8 cellular contexts compared by ENCODE assay signal in the genomic region with DNA sequence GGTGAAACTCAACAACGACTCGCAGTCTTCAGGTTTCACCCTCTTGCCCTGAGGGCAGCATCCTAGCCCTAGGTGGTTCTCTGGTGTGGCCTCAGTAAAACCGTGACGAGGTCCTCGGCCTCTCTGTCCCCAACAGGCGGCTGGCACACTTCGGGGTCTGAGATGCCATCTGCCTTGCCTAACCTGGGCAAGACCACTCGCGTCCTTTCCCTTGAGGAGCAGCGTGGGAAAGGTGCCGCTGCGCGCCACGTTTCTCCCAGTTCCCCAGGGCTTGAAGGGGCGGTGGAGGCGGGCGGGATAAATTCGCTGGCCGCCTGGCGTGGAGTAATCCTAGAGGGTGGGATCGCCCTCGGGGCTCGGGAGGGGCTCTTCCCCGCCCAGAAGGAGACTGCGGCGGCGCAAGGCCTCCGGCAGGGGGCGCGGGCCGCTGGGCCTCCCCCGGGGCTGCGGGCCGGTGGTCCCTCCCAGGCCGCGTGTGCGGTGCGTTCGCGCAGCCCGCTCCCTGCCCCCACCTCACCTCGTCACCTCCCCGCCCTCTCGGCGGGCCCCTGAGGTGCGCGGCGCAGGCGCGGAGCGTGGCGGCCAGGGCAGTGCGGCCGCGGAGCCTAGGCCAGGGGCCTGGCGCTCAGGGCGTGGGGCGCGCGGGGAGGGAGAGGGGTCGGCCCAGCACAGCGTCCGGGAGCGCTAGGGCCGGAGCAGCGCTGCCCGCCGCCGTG. TPM values are rescaled to one million over a fixed set of nuclear protein-coding genes. Genes with fewer than 3 reads are reported as not detected.
DNase-seq lines count a peak whose midpoint lies in the region; FAIRE-seq and TF ChIP-seq lines count a peak whose summit lies in the region.

A gene with protein sequence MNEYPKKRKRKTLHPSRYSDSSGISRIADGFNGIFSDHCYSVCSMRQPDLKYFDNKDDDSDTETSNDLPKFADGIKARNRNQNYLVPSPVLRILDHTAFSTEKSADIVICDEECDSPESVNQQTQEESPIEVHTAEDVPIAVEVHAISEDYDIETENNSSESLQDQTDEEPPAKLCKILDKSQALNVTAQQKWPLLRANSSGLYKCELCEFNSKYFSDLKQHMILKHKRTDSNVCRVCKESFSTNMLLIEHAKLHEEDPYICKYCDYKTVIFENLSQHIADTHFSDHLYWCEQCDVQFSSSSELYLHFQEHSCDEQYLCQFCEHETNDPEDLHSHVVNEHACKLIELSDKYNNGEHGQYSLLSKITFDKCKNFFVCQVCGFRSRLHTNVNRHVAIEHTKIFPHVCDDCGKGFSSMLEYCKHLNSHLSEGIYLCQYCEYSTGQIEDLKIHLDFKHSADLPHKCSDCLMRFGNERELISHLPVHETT (plus strand): TSS at position 551 of the 716 bp plus-strand sequence. CDS start 5,263 bp downstream, outside the sequence.

- H3F3A ChIP-seq in Loucy (ENCODE audit: low read depth), result no peaks in the 10 kb centered on the region

- peak within 1 kb of the TSS; percentile 87 for H3K9ac ChIP-seq in Loucy (ENCODE audit: low read depth, low read length, poor library complexity, severe bottlenecking)

- FAIRE-seq in frontal cortex (lab: Jason Lieb, UNC), result no peak

- H3K4me1 ChIP-seq in Loucy (ENCODE audit: insufficient read depth, low read length, poor library complexity, severe bottlenecking), result peaks cover 39% of the 10 kb centered on the region
- H3K4me1 ChIP-seq in SJCRH30, result no peaks in the 10 kb centered on the region

- H3K27ac ChIP-seq in SJCRH30, result peak within 1 kb of the TSS; percentile 87

- H3K36me3 ChIP-seq in H7 (replicated peaks; ENCODE audit: control insufficient read depth, insufficient read depth, low read length), result no peaks in the 10 kb centered on the region; the same call in 1 of the 2 replicates
- H3K36me3 ChIP-seq in Loucy (ENCODE audit: insufficient read depth, low read length), result no peaks in the 10 kb centered on the region
- H3K36me3 ChIP-seq in SJCRH30, result peaks cover 11% of the 10 kb centered on the region; the same call in 1 of the 2 replicates

- no peaks in the 10 kb centered on the region for H3K27me3 ChIP-seq in H7 (ENCODE audit: control insufficient read depth, insufficient read depth, low read length)
- H3K27me3 ChIP-seq in Loucy (ENCODE audit: insufficient read depth, low read length, poor library complexity, severe bottlenecking), result no peaks in the 10 kb centered on the region
- H3K27me3 ChIP-seq in SJCRH30, result no peaks in the 10 kb centered on the region

- peak within 1 kb of the TSS; percentile 91 for H3K4me2 ChIP-seq in Loucy (ENCODE audit: low read depth, low read length, poor library complexity, severe bottlenecking)

- H2AFZ ChIP-seq in Loucy (ENCODE audit: low read length), result peak within 1 kb of the TSS; percentile 94

- peaks cover 42% of the 10 kb centered on the region for H4K20me1 ChIP-seq in Loucy (ENCODE audit: insufficient read depth, low read length, poor library complexity, severe bottlenecking)

- peak within 1 kb of the TSS; percentile 94 for H3K4me3 ChIP-seq in H7 (ENCODE audit: insufficient read depth, low read depth, low read length)
- peak within 1 kb of the TSS; percentile 86 for H3K4me3 ChIP-seq in Loucy (ENCODE audit: low read length, poor library complexity, severe bottlenecking)
- H3K4me3 ChIP-seq in SJCRH30, result peak within 1 kb of the TSS; percentile 97

- H3K79me2 ChIP-seq in Loucy (ENCODE audit: insufficient read depth, low read length), result peaks cover 47% of the 10 kb centered on the region

- H3K9me3 ChIP-seq in Loucy (ENCODE audit: insufficient read depth, low read depth, low read length) (no peaks in the 10 kb centered on the region), SJCRH30 (replicated peaks) (no peaks in the 10 kb centered on the region)

- peak; percentile 57 for DNase-seq in GF-D8 (lab: John Stamatoyannopoulos, UW)
- DNase-seq in H7, result peak; percentile 98
- peak; percentile 85 to 93 for DNase-seq in SJCRH30
- DNase-seq in activated gamma-delta T cell treated with anti-CD3 and anti-CD28 coated beads, Interleukin-2, amount 50 U/mL, for 16 hours (ENCODE audit: low read depth), result peak; percentile 83
- peak; percentile 87 to 92 for DNase-seq in frontal cortex (ENCODE audit: low spot score in 2 of 2)
- DNase-seq in nucleus accumbens (lab: John Stamatoyannopoulos, UW), result peak; percentile 6 to 88 (median 68)
- peak; percentile 77 for DNase-seq in superior temporal gyrus (ENCODE audit: extremely low spot score)

- TF ChIP-seq CTCF in Loucy (conservative IDR thresholded peaks at IDR 0.05; ENCODE audit: low read length), result peak; percentile 67

- H3K9me2 ChIP-seq in Loucy (replicated peaks; ENCODE audit: low read depth, low read length), result no peaks in the 10 kb centered on the region

RNA-seq across cellular contexts. Expression of the gene that starts here (rescaled TPM):
- total RNA-seq in H7 (2014; rRNA removed; shearing (Covaris generic)), result 57.6 and 70.6 TPM in 2 replicates
- total RNA-seq in SJCRH30 (2014; rRNA removed; shearing (Covaris generic)), result 53.4 and 59.2 TPM in 2 replicates
- 119 TPM for total RNA-seq in frontal cortex

Comparison
In these comparisons a context has a peak if more than half of its experiments do, and no peak if none do; other contexts are left out.
1. Peak in every context shown above with its lines: DNase-seq, H3K4me3 ChIP-seq and H3K27ac ChIP-seq.